In genomic region chr18:10022365-10022764, GRCh38 we compare ENCODE assay signal across 15 cellular contexts.
A peak's percentile ranks its signal among the peaks of the same experiment; 100 is the strongest.
DNase-seq lines count a peak whose midpoint lies in the region; ATAC-seq and TF ChIP-seq lines count a peak whose summit lies in the region.
"Had no signal": no experiment of that assay in that cellular context is flagged by ENCODE, and none has a peak within 500 bp of the region (broad histone marks: within the 10 kb centered on the region; RNA-seq: fewer than 3 reads in every experiment).

No MANE protein-coding gene starts in this region.

- no peak overlapping the region for H3K4me3 ChIP-seq in right atrium auricular region
- H3K4me3 ChIP-seq: A549, GM23248, HAP-1 had no signal

- H3K36me3 Mint-ChIP-seq in nephron progenitor cell (ENCODE audit: low read depth): no peaks in the 10 kb centered on the region

- H3K4me1 Mint-ChIP-seq in nephron progenitor cell: peaks cover 11% of the 10 kb centered on the region

- no peak overlapping the region for H3K27ac ChIP-seq in right atrium auricular region
- H3K27ac ChIP-seq: 22Rv1, A549, C4-2B, GM23248 had no signal

- no peak for TF ChIP-seq CTCF in right atrium auricular region (IDR thresholded peaks at IDR 0.05)
- no peak for TF ChIP-seq CTCF in nephron progenitor cell (IDR thresholded peaks at IDR 0.05)

- no peaks in the 10 kb centered on the region for H3K36me3 ChIP-seq in right atrium auricular region
- H3K36me3 ChIP-seq: HAP-1 had no signal

- H3K9me3 Mint-ChIP-seq in nephron progenitor cell: peaks cover 11% of the 10 kb centered on the region
- H3K9me3 Mint-ChIP-seq: CD4-positive, alpha-beta T cell had no signal

- no peak overlapping the region for H3K27ac Mint-ChIP-seq in nephron progenitor cell
- H3K27ac Mint-ChIP-seq: CD4-positive, alpha-beta T cell had no signal

- intact Hi-C loops in left ventricle myocardium superior (cut with micrococcal nuclease): no loop called here

- H3K4me3 Mint-ChIP-seq in nephron progenitor cell: no peak overlapping the region
- H3K4me3 Mint-ChIP-seq: CD4-positive, alpha-beta T cell had no signal

- ATAC-seq in left ventricle myocardium superior: no peak
- ATAC-seq: A549 had no signal

- peaks cover 6% of the 10 kb centered on the region for H3K27me3 Mint-ChIP-seq in nephron progenitor cell (ENCODE audit: low read depth, poor library complexity)

- DNase-seq in right atrium auricular region (ENCODE audit: low spot score) (peak; percentile 11), left ventricle myocardium superior (no peak), mesenteric fat pad (ENCODE audit: low spot score) (peak; percentile 33), ureter (ENCODE audit: low spot score) (peak; percentile 14), activated gamma-delta T cell treated with Interleukin-2 at 50 U/mL for 16 hours (no peak), nephron progenitor cell (no peak), HuH-7 (ENCODE audit: low spot score) (no peak)
- DNase-seq: AML-193; Caco-2; CD4-positive, alpha-beta T cell; GM23248 had no signal

- no peaks in the 10 kb centered on the region for H3K9me3 ChIP-seq in right atrium auricular region
- H3K9me3 ChIP-seq: A549, Caco-2, HAP-1 had no signal

- no peaks in the 10 kb centered on the region for H3K27me3 ChIP-seq in right atrium auricular region

- peaks cover 0 to 4% of the 10 kb centered on the region in 2 donors for H3K4me1 ChIP-seq in right atrium auricular region
- H3K4me1 ChIP-seq: A549, HAP-1 had no signal

Comparison
In these comparisons a context has a peak if more than half of its experiments do, and no peak if none do; other contexts are left out.
1. DNase-seq: peak in right atrium auricular region (single experiment), mesenteric fat pad (single experiment) and ureter (single experiment); none in left ventricle myocardium superior (single experiment), activated gamma-delta T cell treated with Interleukin-2 at 50 U/mL for 16 hours (single experiment), nephron progenitor cell (single experiment) and HuH-7 (single experiment).